25 cellular contexts compared by ENCODE assay signal in the genomic region with DNA sequence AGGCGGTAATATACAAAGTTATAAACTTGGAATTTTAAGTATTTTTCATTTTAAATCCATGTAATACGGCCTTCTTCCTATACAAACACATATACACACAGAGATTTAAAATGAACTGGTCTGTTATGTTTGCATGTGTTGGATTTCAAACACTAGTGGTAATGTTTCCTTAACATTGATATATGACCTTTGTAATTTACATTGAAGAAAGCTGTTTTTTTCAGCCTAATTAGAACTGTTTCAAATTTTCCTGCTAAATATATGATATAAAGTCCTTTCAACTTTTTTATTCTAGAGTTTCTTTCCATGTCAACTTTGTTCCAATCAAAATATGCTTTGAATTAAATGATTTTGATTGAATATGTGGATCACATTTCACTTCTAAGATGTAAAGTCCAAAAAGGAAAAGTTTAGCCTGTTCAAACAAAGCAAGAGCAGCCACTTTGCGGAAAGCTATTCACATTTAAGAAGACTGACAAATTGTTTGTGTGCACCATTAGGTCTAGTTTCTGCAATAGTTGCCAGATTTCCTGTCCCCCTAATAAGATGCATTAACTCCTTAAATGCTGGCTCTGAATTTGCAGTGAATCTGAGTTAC.
DNase-seq lines count a peak whose midpoint lies in the region; ATAC-seq, FAIRE-seq and TF ChIP-seq lines count a peak whose summit lies in the region.
"Had no signal": no experiment of that assay in that cellular context is flagged by ENCODE, and none has a peak within 500 bp of the region (broad histone marks: within the 10 kb centered on the region; RNA-seq: fewer than 3 reads in every experiment).

No MANE protein-coding gene starts in this region.

- H3K27ac Mint-ChIP-seq in CD14-positive monocyte = no peak overlapping the region
- H3K27ac Mint-ChIP-seq: CD8-positive, alpha-beta T cell had no signal

- TF ChIP-seq CTCF in HepG2 (CRISPR knock-in tag; IDR thresholded peaks at IDR 0.05) (no peak), heart right ventricle (IDR thresholded peaks at IDR 0.05) (no peak), CD14-positive monocyte (IDR thresholded peaks at IDR 0.05) (no peak)

- H3K79me2 ChIP-seq in HepG2 (ENCODE audit: insufficient read depth, low read length) = no peaks in the 10 kb centered on the region

- CTCF ChIA-PET in HepG2 (lab: Yijun Ruan, JAX; ENCODE audit: low intra/inter-chr PET ratio, low total read pairs) = no interaction called here

- peak; percentile 64 for FAIRE-seq in HepG2 (lab: Jason Lieb, UNC)
- FAIRE-seq in small intestine (lab: Jason Lieb, UNC) = peak; percentile 76
- FAIRE-seq: GM18507, H1, HTR-8/SVneo had no signal

- in situ Hi-C loops in HepG2 (cut with HindIII; ENCODE audit: extremely low pct_ligation_motif_present, low pct_unique_long_range_greater_than_20kb) = no loop called here

- intact Hi-C loops in HepG2 (cut with micrococcal nuclease; ENCODE audit: unreplicated experiment) = no loop called here
- intact Hi-C loops in heart right ventricle (cut with DNase I) = no loop called here
- intact Hi-C loops in CD14-positive monocyte (cut with micrococcal nuclease) = no loop called here

- H3K4me3 ChIP-seq in HepG2 (replicated peaks in 1 of 3; ENCODE audit: insufficient read depth in 1 of 3, low read depth in 2 of 3, low read length in 3 of 3) (peak overlapping the region in 2 of 3 experiments; percentile 6 to 20; a peak in 2 of 6 replicates), small intestine (ENCODE audit: low read depth in 1 of 2, low read length in 2 of 2) (no peak overlapping the region), heart right ventricle (no peak overlapping the region)
- H3K4me3 ChIP-seq: BLaER1 treated with 17β-estradiol and CSF1 and Interleukin-3, amounts not matched to agents 10 nM and 100 nM; Peyer's patch had no signal

- H3K4me2 ChIP-seq in HepG2 (ENCODE audit: low read depth, low read length) = peak overlapping the region; percentile 40
- H3K4me2 ChIP-seq: BLaER1 treated with 17β-estradiol and CSF1 and Interleukin-3, amounts not matched to agents 10 nM and 100 nM had no signal

- no TSS peak for BruUV-seq in HepG2 (replicated peaks; lab: Mats Ljungman, UMichigan)

- TF ChIP-seq POLR2A in HepG2 (IDR thresholded peaks at IDR 0.05; ENCODE audit: insufficient read depth in 1 of 2, low read depth in 2 of 2, low read length in 2 of 2) = no peak

- peak; percentile 96 for ATAC-seq in HepG2
- ATAC-seq in heart right ventricle = no peak
- ATAC-seq: CD8-positive, alpha-beta T cell; HCT116 had no signal

- TF ChIP-seq EP300 in HepG2 (IDR thresholded peaks at IDR 0.05; ENCODE audit: low read depth in 2 of 2, low read length in 2 of 2) = peak in 1 of 2 experiments; percentile 29; a peak in 1 of 4 replicates
- TF ChIP-seq EP300 in HepG2 (CRISPR knock-in tag; IDR thresholded peaks at IDR 0.05; ENCODE audit: borderline replicate concordance) = no peak

- no peak for TF ChIP-seq RAD21 in HepG2 (CRISPR knock-in tag; IDR thresholded peaks at IDR 0.05)

- 12% methylated on average over 3 of the region's 3 CpGs for WGBS in HepG2 (ENCODE audit: low lambda C conversion rate)
- WGBS in small intestine, 3 donors = 68 to 69% (median 68%) methylated on average over 3 of the region's 3 CpGs
- WGBS in heart right ventricle, 2 donors = 93 to 96% methylated on average over 3 of the region's 3 CpGs

- H3K9me3 Mint-ChIP-seq in CD14-positive monocyte = no peaks in the 10 kb centered on the region
- H3K9me3 Mint-ChIP-seq: CD8-positive, alpha-beta T cell had no signal

- POLR2A ChIA-PET in HepG2 (lab: Yijun Ruan, JAX) = no interaction called here

- no peaks in the 10 kb centered on the region for H3K27me3 ChIP-seq in HepG2 (ENCODE audit: control insufficient read depth in 1 of 2, insufficient read depth in 2 of 2, low read length in 2 of 2)
- H3K27me3 ChIP-seq in small intestine (ENCODE audit: control insufficient read depth in 2 of 2, insufficient read depth in 2 of 2, low read length in 2 of 2) = no peaks in the 10 kb centered on the region
- no peaks in the 10 kb centered on the region for H3K27me3 ChIP-seq in heart right ventricle
- H3K27me3 ChIP-seq: BLaER1 treated with 17β-estradiol and CSF1 and Interleukin-3, amounts not matched to agents 10 nM and 100 nM; Peyer's patch had no signal

- DNase-seq in NCI-H1105 treated with DMSO at 0.1 percent for 48 hours (lab: John Stamatoyannopoulos, UW) = peak; percentile 21
- DNase-seq in NCI-H1105 (lab: John Stamatoyannopoulos, UW) = no peak
- peak; percentile 56 for DNase-seq in NCI-H69 (lab: John Stamatoyannopoulos, UW)
- DNase-seq in HepG2 (ENCODE audit: low spot score) = peak; percentile 69
- DNase-seq in small intestine = no peak
- no peak for DNase-seq in heart right ventricle
- no peak for DNase-seq in activated effector memory CD4-positive, alpha-beta T cell treated with Interleukin-2 at 50 U/mL for 16 hours
- no peak for DNase-seq in CD14-positive monocyte (ENCODE audit: low spot score)
- DNase-seq: Calu3; CD8-positive, alpha-beta T cell; DMS53; GDM1; Karpas-422; NCI-H1417 treated with DMSO at 0.1 percent for 48 hours; NCI-H187; NCI-H2107; NCI-H2227 treated with DMSO at 0.1 percent for 48 hours; NCI-H524; Peyer's patch had no signal

- no peak overlapping the region for H2AFZ ChIP-seq in HepG2 (ENCODE audit: low read length)

- no peaks in the 10 kb centered on the region for H3K36me3 ChIP-seq in HepG2 (replicated peaks in 1 of 2; ENCODE audit: control insufficient read depth in 1 of 2, insufficient read depth in 2 of 2, low read length in 2 of 2)
- H3K36me3 ChIP-seq in small intestine (ENCODE audit: control insufficient read depth in 2 of 2, insufficient read depth in 2 of 2, low read length in 2 of 2) = no peaks in the 10 kb centered on the region
- no peaks in the 10 kb centered on the region for H3K36me3 ChIP-seq in heart right ventricle
- H3K36me3 ChIP-seq: BLaER1 treated with 17β-estradiol and CSF1 and Interleukin-3, amounts not matched to agents 10 nM and 100 nM; Peyer's patch had no signal

- H4K20me1 ChIP-seq in HepG2 (ENCODE audit: insufficient read depth, low read length) = no peaks in the 10 kb centered on the region
- H4K20me1 ChIP-seq: BLaER1 treated with 17β-estradiol and CSF1 and Interleukin-3, amounts not matched to agents 10 nM and 100 nM had no signal

- H3K4me3 Mint-ChIP-seq in CD14-positive monocyte = no peak overlapping the region
- H3K4me3 Mint-ChIP-seq: CD8-positive, alpha-beta T cell had no signal

- no peaks in the 10 kb centered on the region for H3K27me3 Mint-ChIP-seq in CD14-positive monocyte (ENCODE audit: low read depth in 3 of 3)

- H3K4me1 ChIP-seq in HepG2 (ENCODE audit: insufficient read depth, low read length) (peaks cover 32% of the 10 kb centered on the region), small intestine (ENCODE audit: control insufficient read depth in 2 of 2, insufficient read depth in 1 of 2, low read depth in 1 of 2, low read length in 1 of 2) (no peaks in the 10 kb centered on the region), heart right ventricle (no peaks in the 10 kb centered on the region)
- H3K4me1 ChIP-seq: BLaER1 treated with 17β-estradiol and CSF1 and Interleukin-3, amounts not matched to agents 10 nM and 100 nM; Peyer's patch had no signal

- H3K9me3 ChIP-seq in HepG2 (ENCODE audit: low read length) (no peaks in the 10 kb centered on the region), small intestine (ENCODE audit: control insufficient read depth, low read depth) (no peaks in the 10 kb centered on the region), heart right ventricle (no peaks in the 10 kb centered on the region)
- H3K9me3 ChIP-seq: BLaER1 treated with 17β-estradiol and CSF1 and Interleukin-3, amounts not matched to agents 10 nM and 100 nM; Peyer's patch had no signal

- no peak overlapping the region for H3K9ac ChIP-seq in HepG2 (ENCODE audit: insufficient read depth, low read depth, low read length)
- H3K9ac ChIP-seq: BLaER1 treated with 17β-estradiol and CSF1 and Interleukin-3, amounts not matched to agents 10 nM and 100 nM had no signal

- H3K36me3 Mint-ChIP-seq in CD14-positive monocyte = no peaks in the 10 kb centered on the region

- H3K27ac ChIP-seq in HepG2 (ENCODE audit: extremely low read length, insufficient read depth, low read length) = peak overlapping the region; percentile 65
- H3K27ac ChIP-seq in small intestine (ENCODE audit: low read depth in 1 of 2, low read length in 1 of 2) = no peak overlapping the region
- H3K27ac ChIP-seq in heart right ventricle = no peak overlapping the region
- H3K27ac ChIP-seq: 22Rv1; BLaER1 treated with 17β-estradiol and CSF1 and Interleukin-3, amounts not matched to agents 10 nM and 100 nM; Peyer's patch had no signal

- no peaks in the 10 kb centered on the region for H3K4me1 Mint-ChIP-seq in CD14-positive monocyte

TF ChIP-seq in HepG2, 621 proteins besides CTCF, POLR2A, EP300 and RAD21 (continues in another document):
- 0 out of 2 replicates have a peak, but pooled peaks have one; percentile 14 for TF ChIP-seq MED1 (CRISPR knock-in tag; IDR thresholded peaks at IDR 0.05)
- peak; percentile 35; the same call in 1 of the 2 replicates for TF ChIP-seq MIXL1 (CRISPR knock-in tag; IDR thresholded peaks at IDR 0.05)

Comparison
In these comparisons a context has a peak if more than half of its experiments do, and no peak if none do; other contexts are left out.
1. DNase-seq: peak in NCI-H1105 treated with DMSO at 0.1 percent for 48 hours (single experiment), NCI-H69 (single experiment) and HepG2 (single experiment); none in NCI-H1105 (single experiment), small intestine (single experiment), heart right ventricle (0 of 2), activated effector memory CD4-positive, alpha-beta T cell treated with Interleukin-2 at 50 U/mL for 16 hours (single experiment) and CD14-positive monocyte (single experiment).
2. H3K4me3 ChIP-seq: peak in HepG2 (2 of 3); none in small intestine (0 of 2) and heart right ventricle (0 of 10).